In genomic region chr22:30290679-30291333, GRCh38 we compare ENCODE assay signal across 9 cellular contexts. TPM values are rescaled to one million over a fixed set of nuclear protein-coding genes. Genes with fewer than 3 reads are reported as not detected.
A peak's percentile ranks its signal among the peaks of the same experiment; 100 is the strongest.
DNase-seq lines count a peak whose midpoint lies in the region; ATAC-seq and TF ChIP-seq lines count a peak whose summit lies in the region.
"Had no signal": no experiment of that assay in that cellular context is flagged by ENCODE, and none has a peak within 500 bp of the region (broad histone marks: within the 10 kb centered on the region; RNA-seq: fewer than 3 reads in every experiment).

No MANE protein-coding gene starts in this region.

- H3K4me2 ChIP-seq in KMS-11 (peak overlapping the region; percentile 93; the same call in 1 of the 2 replicates), parathyroid adenoma (ENCODE audit: low read length) (peak overlapping the region; percentile 67)

- H3K27ac Mint-ChIP-seq in activated naive CD8-positive, alpha-beta T cell treated with anti-CD3 and anti-CD28 coated beads, Interleukin-2, amount 10 ng/mL, durations not matched to agents 7 days and 5 days: peak overlapping the region; percentile 90

- no peaks in the 10 kb centered on the region for H3K36me3 ChIP-seq in KMS-11 (ENCODE audit: insufficient read depth)
- H3K36me3 ChIP-seq in parathyroid adenoma (ENCODE audit: control insufficient read depth, insufficient read depth, low read length): no peaks in the 10 kb centered on the region

- H3K79me2 ChIP-seq in KMS-11 (ENCODE audit: insufficient read depth, low read depth): no peaks in the 10 kb centered on the region
- H3K79me2 ChIP-seq in parathyroid adenoma: no peaks in the 10 kb centered on the region

- TF ChIP-seq CTCF in KMS-11 (conservative IDR thresholded peaks at IDR 0.05; ENCODE audit: low read depth, low read length) (no peak), parathyroid adenoma (IDR thresholded peaks at IDR 0.05) (no peak)

- H3K4me3 ChIP-seq in KMS-11 (IDR thresholded peaks at IDR 0.05; ENCODE audit: insufficient read depth, low read depth, low read length) (no peak overlapping the region), parathyroid adenoma (ENCODE audit: low read depth, low read length) (peak overlapping the region; percentile 35)

- no peak overlapping the region for H3K9ac ChIP-seq in KMS-11
- H3K9ac ChIP-seq in parathyroid adenoma: no peak overlapping the region

- H3K27me3 ChIP-seq in KMS-11 (ENCODE audit: insufficient read depth, low read depth) (no peaks in the 10 kb centered on the region), parathyroid adenoma (ENCODE audit: control insufficient read depth, insufficient read depth, low read length) (no peaks in the 10 kb centered on the region)

- peak; percentile 5 for ATAC-seq in activated naive CD8-positive, alpha-beta T cell treated with anti-CD3 and anti-CD28 coated beads, Interleukin-2, amount 10 ng/mL, durations not matched to agents 7 days and 5 days (ENCODE audit: low read depth)
- no peak for ATAC-seq in GM18868 (IDR thresholded peaks at IDR 0.05; ENCODE audit: unreplicated experiment)

- H3K9me3 ChIP-seq in parathyroid adenoma (ENCODE audit: control insufficient read depth, low read length): no peaks in the 10 kb centered on the region

- DNase-seq in C1 segment of cervical spinal cord (lab: John Stamatoyannopoulos, UW): peak in 12 of 14 donors; percentile 41 to 88 (median 75)
- DNase-seq in activated naive CD8-positive, alpha-beta T cell treated with anti-CD3 and anti-CD28 coated beads, Interleukin-2, amount 10 ng/mL, durations not matched to agents 7 days and 5 days: peak; percentile 52
- peak; percentile 68 to 95 (median 84) for DNase-seq in head of caudate nucleus
- DNase-seq in NOMO-1 treated with dmso at 0.1 percent for 144 hours (lab: John Stamatoyannopoulos, UW; ENCODE audit: unreplicated experiment): no peak
- DNase-seq in SKM-1 (lab: John Stamatoyannopoulos, UW; ENCODE audit: unreplicated experiment): no peak

- H3K9me3 Mint-ChIP-seq in activated naive CD8-positive, alpha-beta T cell treated with anti-CD3 and anti-CD28 coated beads, Interleukin-2, amount 10 ng/mL, durations not matched to agents 7 days and 5 days: no peaks in the 10 kb centered on the region

- H4K20me1 ChIP-seq in KMS-11 (ENCODE audit: insufficient read depth): no peaks in the 10 kb centered on the region

- peaks cover 35% of the 10 kb centered on the region for H3K4me1 ChIP-seq in KMS-11 (ENCODE audit: low read depth, poor library complexity, severe bottlenecking)
- peaks cover 22% of the 10 kb centered on the region for H3K4me1 ChIP-seq in parathyroid adenoma

- POLR2A ChIA-PET in activated naive CD8-positive, alpha-beta T cell treated with anti-CD3 and anti-CD28 coated beads, Interleukin-2, amount 10 ng/mL, durations not matched to agents 7 days and 5 days (lab: Charles Lee): interaction anchor here (1.1 to 7.7 kb wide), 8 partner anchors 9 to 133 kb away, joined by 3 to 110 read pairs (median 28); partner anchors contain the start of genes CCDC157, RNF215, SF3A1 and TBC1D10A

- intact Hi-C loops in head of caudate nucleus (cut with DNase I): loop anchor here (5.0 kb wide), 1 partner anchor 51 kb away; no protein-coding TSS in a partner anchor

- H3K4me3 Mint-ChIP-seq in activated naive CD8-positive, alpha-beta T cell treated with anti-CD3 and anti-CD28 coated beads, Interleukin-2, amount 10 ng/mL, durations not matched to agents 7 days and 5 days: peak overlapping the region; percentile 84

- H3K27ac ChIP-seq in KMS-11: peak overlapping the region; percentile 38; the same call in 1 of the 2 replicates
- peak overlapping the region; percentile 98 for H3K27ac ChIP-seq in parathyroid adenoma

- H2AFZ ChIP-seq in KMS-11 (ENCODE audit: low read depth) (no peak overlapping the region), parathyroid adenoma (no peak overlapping the region)

- H3K36me3 Mint-ChIP-seq in activated naive CD8-positive, alpha-beta T cell treated with anti-CD3 and anti-CD28 coated beads, Interleukin-2, amount 10 ng/mL, durations not matched to agents 7 days and 5 days: peaks cover 15% of the 10 kb centered on the region

- peaks cover 27% of the 10 kb centered on the region for H3K4me1 Mint-ChIP-seq in activated naive CD8-positive, alpha-beta T cell treated with anti-CD3 and anti-CD28 coated beads, Interleukin-2, amount 10 ng/mL, durations not matched to agents 7 days and 5 days

- H3K27me3 Mint-ChIP-seq in activated naive CD8-positive, alpha-beta T cell treated with anti-CD3 and anti-CD28 coated beads, Interleukin-2, amount 10 ng/mL, durations not matched to agents 7 days and 5 days: no peaks in the 10 kb centered on the region

RNA-seq across cellular contexts. Expression of gene CASTOR1, which starts 1.5 kb away (rescaled TPM):
- total RNA-seq in activated naive CD8-positive, alpha-beta T cell treated with anti-CD3 and anti-CD28 coated beads, Interleukin-2, amount 10 ng/mL, durations not matched to agents 7 days and 5 days: 10 to 100 TPM; 24.2 to 27.5 TPM

RNA-seq across cellular contexts. Expression of gene OSM, which starts 24.2 kb away (rescaled TPM):
- total RNA-seq in activated naive CD8-positive, alpha-beta T cell treated with anti-CD3 and anti-CD28 coated beads, Interleukin-2, amount 10 ng/mL, durations not matched to agents 7 days and 5 days: 100 to 1,000 TPM; 125 to 142 TPM
- total RNA-seq: kidney epithelial cell had no signal

RNA-seq across cellular contexts. Expression of gene TBC1D10A, which starts 35.9 kb away (rescaled TPM):
- 10 to 100 TPM; 54.0 to 54.2 TPM for total RNA-seq in activated naive CD8-positive, alpha-beta T cell treated with anti-CD3 and anti-CD28 coated beads, Interleukin-2, amount 10 ng/mL, durations not matched to agents 7 days and 5 days

RNA-seq across cellular contexts. Expression of gene LIF, which starts 44.2 kb away (rescaled TPM):
- 100 to 1,000 TPM; 508 to 564 TPM for total RNA-seq in activated naive CD8-positive, alpha-beta T cell treated with anti-CD3 and anti-CD28 coated beads, Interleukin-2, amount 10 ng/mL, durations not matched to agents 7 days and 5 days

Comparison
In these comparisons a context has a peak if more than half of its experiments do, and no peak if none do; other contexts are left out.
1. DNase-seq: peak in C1 segment of cervical spinal cord (12 of 14), activated naive CD8-positive, alpha-beta T cell treated with anti-CD3 and anti-CD28 coated beads, Interleukin-2, amount 10 ng/mL, durations not matched to agents 7 days and 5 days (single experiment) and head of caudate nucleus (42 of 42); none in NOMO-1 treated with dmso at 0.1 percent for 144 hours (single experiment) and SKM-1 (single experiment).